7 cellular contexts compared by ENCODE assay signal in the genomic region with DNA sequence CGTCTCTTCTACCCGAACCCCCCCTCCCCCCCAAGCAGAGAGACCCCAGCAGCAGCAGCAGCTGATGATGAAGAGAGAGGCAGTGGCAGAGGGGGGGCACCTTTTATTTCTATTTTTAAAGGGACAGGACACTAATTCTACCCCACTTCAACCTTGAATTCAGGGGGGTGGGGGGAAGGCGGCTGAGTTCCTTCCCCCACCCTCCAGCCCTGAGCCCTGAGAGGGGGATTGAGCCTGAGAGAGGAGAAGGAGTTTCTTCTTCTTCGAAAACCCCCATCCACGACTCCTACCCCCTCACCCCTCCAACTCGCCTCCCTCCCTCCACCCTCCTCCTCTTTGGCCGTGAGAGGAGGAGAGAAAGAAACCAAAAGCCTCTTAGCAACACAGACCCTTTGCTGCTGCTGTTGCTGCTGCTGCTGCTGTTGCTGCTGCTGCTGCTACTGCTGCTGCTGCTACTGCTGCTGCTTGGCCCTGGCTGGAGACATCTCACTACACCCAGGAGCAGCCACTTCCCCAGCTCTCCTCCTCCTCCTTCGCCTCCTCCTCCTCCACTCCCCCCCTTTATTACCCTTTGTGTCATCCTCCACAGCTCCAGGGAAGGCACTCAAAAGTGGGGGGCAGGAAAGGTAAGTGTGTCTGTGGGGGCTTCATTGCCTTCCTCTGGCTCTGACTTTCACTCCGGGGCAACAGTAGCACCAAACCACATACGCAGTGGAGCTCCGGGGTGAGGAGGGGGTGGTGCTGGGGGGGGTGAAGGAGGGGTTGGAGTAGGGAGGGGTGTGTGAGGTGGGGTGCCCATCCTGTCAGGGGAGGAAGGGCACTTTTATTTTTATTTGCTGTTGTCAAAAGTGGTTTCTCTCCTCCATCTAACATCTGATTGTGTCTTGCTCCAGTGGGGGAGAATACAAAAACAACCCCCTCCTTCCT. TPM values are rescaled to one million over a fixed set of nuclear protein-coding genes. Genes with fewer than 3 reads are reported as not detected.
DNase-seq lines count a peak whose midpoint lies in the region; ATAC-seq and TF ChIP-seq lines count a peak whose summit lies in the region.

A gene (plus strand): TSS at position 33 of the 927 bp plus-strand sequence.

- H4K20me1 ChIP-seq in GM23248 (ENCODE audit: insufficient read depth), result no peaks in the 10 kb centered on the region

- peaks cover 89% of the 10 kb centered on the region for H3K79me2 ChIP-seq in GM23248 (ENCODE audit: insufficient read depth)

- H3K4me3 ChIP-seq in GM12875 (ENCODE audit: low read depth, low read length) (peak within 1 kb of the TSS; percentile 60), GM23248 (peak within 1 kb of the TSS; percentile 96), LNCaP clone FGC (ENCODE audit: low read depth, low read length) (peak within 1 kb of the TSS; percentile 65), duodenal mucosa (ENCODE audit: low read depth in 1 of 2, low read length in 2 of 2) (peak within 1 kb of the TSS; percentile 93 to 96), lung (peak within 1 kb of the TSS; percentile 80)

- TF ChIP-seq CTCF in GM12875 (IDR thresholded peaks at IDR 0.05; ENCODE audit: borderline replicate concordance, insufficient read depth, low read depth, low read length) (no peak), LNCaP clone FGC (IDR thresholded peaks at IDR 0.05; ENCODE audit: control insufficient read depth, extremely low read depth, insufficient read depth) (no peak), WTC11 (IDR thresholded peaks at IDR 0.05) (no peak), lung (IDR thresholded peaks at IDR 0.05; ENCODE audit: control extremely low read depth, extremely low read depth) (no peak)

- no peaks in the 10 kb centered on the region for H3K36me3 Mint-ChIP-seq in WTC11

- H3K4me1 ChIP-seq in GM23248 (ENCODE audit: insufficient read depth) (peaks cover 20% of the 10 kb centered on the region), duodenal mucosa (ENCODE audit: control insufficient read depth in 1 of 2, insufficient read depth in 2 of 2, low read length in 2 of 2) (peaks cover 11 to 22% of the 10 kb centered on the region in 2 donors), lung (ENCODE audit: control insufficient read depth in 2 of 2, insufficient read depth in 2 of 2, low read length in 2 of 2) (peaks cover 0 to under 1% of the 10 kb centered on the region in 2 donors)

- H3K36me3 ChIP-seq in GM23248 (ENCODE audit: low read depth) (peaks cover 4% of the 10 kb centered on the region; the same call in 1 of the 2 replicates), duodenal mucosa (ENCODE audit: control insufficient read depth in 1 of 2, insufficient read depth in 2 of 2, low read length in 2 of 2) (no peaks in the 10 kb centered on the region), lung (ENCODE audit: control insufficient read depth in 2 of 2, insufficient read depth in 2 of 2, low read length in 2 of 2) (no peaks in the 10 kb centered on the region)

- no peaks in the 10 kb centered on the region for H3K9me2 ChIP-seq in GM23248 (ENCODE audit: insufficient read depth)

- H3K9ac ChIP-seq in GM23248 (peak within 1 kb of the TSS; percentile 92), duodenal mucosa (ENCODE audit: low read depth in 1 of 2, low read length in 2 of 2) (peak within 1 kb of the TSS; percentile 92 to 97)

- peak; percentile 32 for ATAC-seq in WTC11
- ATAC-seq in lung (ENCODE audit: insufficient read depth, low FRiP score), result peak; percentile 17

- DNase-seq in GM23248, result peak; percentile 70
- DNase-seq in LNCaP clone FGC (ENCODE audit: low read depth), result no peak
- DNase-seq in WTC11 (ENCODE audit: low spot score), result peak; percentile 49
- DNase-seq in lung (ENCODE audit: low spot score), result peak; percentile 41
- peak; percentile 26 to 41 for DNase-seq in stimulated activated CD8-positive, alpha-beta memory T cell treated with anti-CD3 and anti-CD28 coated beads, Interleukin-15, amount 100 ng/mL, for 4 hours (ENCODE audit: low read depth in 2 of 2)

- H3K4me3 Mint-ChIP-seq in WTC11, result peak within 1 kb of the TSS; percentile 100

- H3K27me3 ChIP-seq in GM23248 (replicated peaks; ENCODE audit: insufficient read depth) (no peaks in the 10 kb centered on the region), duodenal mucosa (ENCODE audit: control insufficient read depth in 1 of 2, insufficient read depth in 2 of 2, low read length in 2 of 2) (no peaks in the 10 kb centered on the region), lung (ENCODE audit: control insufficient read depth, insufficient read depth) (no peaks in the 10 kb centered on the region)

- no peaks in the 10 kb centered on the region for H3K27me3 Mint-ChIP-seq in WTC11 (ENCODE audit: low read depth)

- peaks cover 11% of the 10 kb centered on the region for H3F3A ChIP-seq in GM23248 (ENCODE audit: insufficient read depth)

- POLR2A ChIA-PET in WTC11 (lab: Charles Lee), result interaction anchor here (0.6 to 1.4 kb wide), 8 partner anchors 17 to 1377 kb away, joined by 3 to 5 read pairs (median 4); no protein-coding TSS in a partner anchor

- H3K4me2 ChIP-seq in GM23248 (ENCODE audit: unreplicated experiment), result peak within 1 kb of the TSS; percentile 88

- peaks cover 41% of the 10 kb centered on the region for H3K4me1 Mint-ChIP-seq in WTC11

- WGBS in GM23248 (ENCODE audit: low coverage in 1 of 2, low lambda C conversion rate in 2 of 2, missing lambda C conversion rate in 2 of 2), 2 experiments, result 1 to 5% methylated on average over 6 to 11 of the region's 11 CpGs
- 0% methylated on average over 10 to 11 of the region's 11 CpGs for WGBS in lung, 2 donors

- no peaks in the 10 kb centered on the region for H3K9me3 Mint-ChIP-seq in WTC11

- CTCF ChIA-PET in WTC11 (lab: Charles Lee), result interaction anchor here (0.6 to 1.9 kb wide), 29 partner anchors 9 to 1219 kb away, joined by 3 to 18 read pairs (median 4); no protein-coding TSS in a partner anchor

- H3K27ac ChIP-seq in GM23248 (peak within 1 kb of the TSS; percentile 84), duodenal mucosa (ENCODE audit: low read depth, low read length) (peak within 1 kb of the TSS; percentile 88), lung (ENCODE audit: low read depth in 1 of 2, low read length in 1 of 2) (peak within 1 kb of the TSS; percentile 87 to 93)

- H2AFZ ChIP-seq in GM23248, result peak within 1 kb of the TSS; percentile 96

- H3K27ac Mint-ChIP-seq in WTC11, result peak within 1 kb of the TSS; percentile 100

- in situ Hi-C loops in GM23248 (cut with MboI), result no loop called here

- H3K9me3 ChIP-seq in GM23248 (ENCODE audit: low read depth), result no peaks in the 10 kb centered on the region
- H3K9me3 ChIP-seq in duodenal mucosa (ENCODE audit: control insufficient read depth in 1 of 2, low read length in 2 of 2), result no peaks in the 10 kb centered on the region
- no peaks in the 10 kb centered on the region for H3K9me3 ChIP-seq in lung (ENCODE audit: control insufficient read depth in 2 of 2, insufficient read depth in 1 of 2, low read length in 1 of 2)

TF ChIP-seq in WTC11, 78 proteins besides CTCF, POLR2A, EP300 and RAD21 (continues in another document):
- TF ChIP-seq ZNF219 (CRISPR knock-in tag; IDR thresholded peaks at IDR 0.05; ENCODE audit: borderline replicate concordance) (no peak), TCF7 (CRISPR knock-in tag; IDR thresholded peaks at IDR 0.05; ENCODE audit: low read depth) (no peak), JUN (CRISPR knock-in tag; IDR thresholded peaks at IDR 0.05) (no peak), ELF4 (CRISPR knock-in tag; IDR thresholded peaks at IDR 0.05; ENCODE audit: low read depth) (no peak), EMX1 (CRISPR knock-in tag; IDR thresholded peaks at IDR 0.05) (no peak), ZNF416 (CRISPR knock-in tag; IDR thresholded peaks at IDR 0.05) (no peak), SOX15 (CRISPR knock-in tag; IDR thresholded peaks at IDR 0.05) (no peak), CREM (CRISPR knock-in tag; IDR thresholded peaks at IDR 0.05) (no peak), GRHL2 (CRISPR knock-in tag; IDR thresholded peaks at IDR 0.05; ENCODE audit: insufficient replicate concordance, severe bottlenecking) (no peak), ZNF396 (CRISPR knock-in tag; IDR thresholded peaks at IDR 0.05; ENCODE audit: borderline replicate concordance) (no peak), SMAD3 (CRISPR knock-in tag; IDR thresholded peaks at IDR 0.05; ENCODE audit: borderline replicate concordance) (no peak)
- TF ChIP-seq, protein P1, sequence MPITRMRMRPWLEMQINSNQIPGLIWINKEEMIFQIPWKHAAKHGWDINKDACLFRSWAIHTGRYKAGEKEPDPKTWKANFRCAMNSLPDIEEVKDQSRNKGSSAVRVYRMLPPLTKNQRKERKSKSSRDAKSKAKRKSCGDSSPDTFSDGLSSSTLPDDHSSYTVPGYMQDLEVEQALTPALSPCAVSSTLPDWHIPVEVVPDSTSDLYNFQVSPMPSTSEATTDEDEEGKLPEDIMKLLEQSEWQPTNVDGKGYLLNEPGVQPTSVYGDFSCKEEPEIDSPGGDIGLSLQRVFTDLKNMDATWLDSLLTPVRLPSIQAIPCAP (CRISPR knock-in tag; IDR thresholded peaks at IDR 0.05), result no peak
- TF ChIP-seq, protein P2, sequence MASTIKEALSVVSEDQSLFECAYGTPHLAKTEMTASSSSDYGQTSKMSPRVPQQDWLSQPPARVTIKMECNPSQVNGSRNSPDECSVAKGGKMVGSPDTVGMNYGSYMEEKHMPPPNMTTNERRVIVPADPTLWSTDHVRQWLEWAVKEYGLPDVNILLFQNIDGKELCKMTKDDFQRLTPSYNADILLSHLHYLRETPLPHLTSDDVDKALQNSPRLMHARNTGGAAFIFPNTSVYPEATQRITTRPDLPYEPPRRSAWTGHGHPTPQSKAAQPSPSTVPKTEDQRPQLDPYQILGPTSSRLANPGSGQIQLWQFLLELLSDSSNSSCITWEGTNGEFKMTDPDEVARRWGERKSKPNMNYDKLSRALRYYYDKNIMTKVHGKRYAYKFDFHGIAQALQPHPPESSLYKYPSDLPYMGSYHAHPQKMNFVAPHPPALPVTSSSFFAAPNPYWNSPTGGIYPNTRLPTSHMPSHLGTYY (CRISPR knock-in tag; IDR thresholded peaks at IDR 0.05), result no peak
- TF ChIP-seq, protein P3, sequence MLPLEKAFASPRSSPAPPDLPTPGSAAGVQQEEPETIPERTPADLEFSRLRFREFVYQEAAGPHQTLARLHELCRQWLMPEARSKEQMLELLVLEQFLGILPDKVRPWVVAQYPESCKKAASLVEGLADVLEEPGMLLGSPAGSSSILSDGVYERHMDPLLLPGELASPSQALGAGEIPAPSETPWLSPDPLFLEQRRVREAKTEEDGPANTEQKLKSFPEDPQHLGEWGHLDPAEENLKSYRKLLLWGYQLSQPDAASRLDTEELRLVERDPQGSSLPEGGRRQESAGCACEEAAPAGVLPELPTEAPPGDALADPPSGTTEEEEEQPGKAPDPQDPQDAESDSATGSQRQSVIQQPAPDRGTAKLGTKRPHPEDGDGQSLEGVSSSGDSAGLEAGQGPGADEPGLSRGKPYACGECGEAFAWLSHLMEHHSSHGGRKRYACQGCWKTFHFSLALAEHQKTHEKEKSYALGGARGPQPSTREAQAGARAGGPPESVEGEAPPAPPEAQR (CRISPR knock-in tag; IDR thresholded peaks at IDR 0.05), result no peak

RNA-seq across cellular contexts. Expression of the gene that starts here (rescaled TPM):
- total RNA-seq in GM23248 (2014; rRNA removed; shearing (Covaris generic)), result 12.1 and 22.4 TPM in 2 replicates
- 22.5 and 23.4 TPM in 2 replicates for polyA plus RNA-seq in GM23248 (2016; fragmentation: Nextera tagmentation; extraction: Ambion mirVana)
- total RNA-seq in WTC11 (2021), result 27.7 to 33.7 TPM (median 31.4 TPM) in 3 replicates
- 100 to 1,000 TPM in 1 of 2 donors, 10 to 100 TPM in 1; 34.9 to 140 TPM for total RNA-seq in lung
- 1 to 10 TPM; 5.7 to 7.6 TPM for polyA plus RNA-seq in lung
